Comparison of ENCODE assay signal across 12 cellular contexts in the genomic region with DNA sequence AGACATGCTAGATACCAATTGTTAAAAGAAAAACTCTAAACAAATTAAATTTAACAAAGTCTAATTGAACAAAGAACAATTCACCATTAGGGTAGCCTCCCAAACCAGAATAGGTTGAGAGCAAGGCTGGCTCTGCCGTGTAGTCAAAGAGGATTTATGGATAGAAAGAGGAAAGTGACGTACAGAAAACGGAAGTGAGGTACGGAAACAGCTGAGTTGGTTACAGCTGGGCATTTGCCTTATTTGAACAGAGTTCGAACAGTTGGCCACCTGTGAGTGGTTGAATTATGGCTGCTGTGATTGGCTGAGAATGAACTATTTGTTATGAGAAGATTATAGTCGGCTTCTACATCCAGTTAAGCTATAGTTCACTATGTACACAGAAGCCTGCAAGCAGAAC.
"Had no signal": no experiment of that assay in that cellular context is flagged by ENCODE, and none has a peak within 500 bp of the region (broad histone marks: within the 10 kb centered on the region; RNA-seq: fewer than 3 reads in every experiment).

No MANE protein-coding gene starts in this region.

- DNase-seq: activated CD4-positive, alpha-beta T cell treated with anti-CD3 and anti-CD28 coated beads for 4 hours; activated CD8-positive, alpha-beta memory T cell treated with anti-CD3 and anti-CD28 coated beads for 24 hours; activated naive CD4-positive, alpha-beta T cell treated with Interleukin-2 at 50 U/mL for 16 hours; esophagus squamous epithelium; foreskin fibroblast; head of caudate nucleus; left colon; midbrain; naive B cell; stimulated activated CD4-positive, alpha-beta T cell treated with anti-CD3 and anti-CD28 coated beads, Interleukin-15, amount 100 ng/mL, for 24 hours; stimulated activated CD4-positive, alpha-beta T cell treated with anti-CD3 and anti-CD28 coated beads, Interleukin-4, amount 100 ng/mL, for 24 hours had no signal

- H3K27ac ChIP-seq: esophagus squamous epithelium, parathyroid adenoma had no signal

- ATAC-seq: left colon had no signal
